22 cellular contexts compared by ENCODE assay signal in the genomic region with DNA sequence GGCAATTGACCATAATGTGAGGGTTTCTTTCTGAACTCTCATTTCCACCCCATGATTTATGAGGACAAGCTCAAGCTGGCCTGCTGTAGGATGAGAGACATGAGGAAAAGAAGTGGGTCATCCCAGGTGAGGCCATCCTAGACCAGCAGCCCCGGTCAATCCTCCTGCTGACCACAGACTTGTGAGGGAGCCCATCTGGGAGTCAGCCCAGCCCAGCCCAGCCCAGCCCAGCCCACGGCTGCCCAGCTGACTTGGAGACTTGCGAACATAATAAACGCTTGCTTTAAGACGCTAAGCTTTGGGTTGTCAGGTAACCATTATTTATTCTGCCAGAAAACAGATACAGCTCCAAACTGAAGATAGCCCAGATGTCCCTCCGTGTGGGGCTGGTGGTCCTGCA.
"Had no signal": no experiment of that assay in that cellular context is flagged by ENCODE, and none has a peak within 500 bp of the region (broad histone marks: within the 10 kb centered on the region; RNA-seq: fewer than 3 reads in every experiment).

No MANE protein-coding gene starts in this region.

- H3K4me2 ChIP-seq: KMS-11 had no signal

- DNase-seq: activated CD4-positive, alpha-beta memory T cell treated with anti-CD3 and anti-CD28 coated beads, Interleukin-2, amount 10 ng/mL, durations not matched to agents 7 days and 5 days; activated CD4-positive, alpha-beta T cell treated with anti-CD3 and anti-CD28 coated beads for 36 hours; activated CD4-positive, alpha-beta T cell treated with anti-CD3 and anti-CD28 coated beads, Interleukin-2, amount 50 U/mL, for 1 hour; activated gamma-delta T cell treated with Interleukin-2 at 50 U/mL for 16 hours; activated naive CD4-positive, alpha-beta T cell treated with anti-CD3 and anti-CD28 coated beads, Interleukin-2, amount 10 ng/mL, durations not matched to agents 7 days and 5 days; activated naive CD8-positive, alpha-beta T cell treated with anti-CD3 and anti-CD28 coated beads for 36 hours; activated T-cell treated with anti-CD3 and anti-CD28 coated beads for 4 hours; activated T-cell treated with anti-CD3 and anti-CD28 coated beads, Interleukin-2, amount 50 U/mL, for 72 hours; NCI-H1092; NCI-H1417 treated with DMSO at 0.1 percent for 48 hours; NCI-H1694; NCI-H2029; NCI-H526 treated with DMSO at 0.1 percent for 48 hours; NCI-H82; T-cell; T-helper 2 cell; T1000 had no signal

- H3K36me3 Mint-ChIP-seq: activated naive CD4-positive, alpha-beta T cell treated with anti-CD3 and anti-CD28 coated beads, Interleukin-2, amount 10 ng/mL, durations not matched to agents 7 days and 5 days; activated naive CD8-positive, alpha-beta T cell treated with anti-CD3 and anti-CD28 coated beads for 36 hours; IgD-negative memory B cell; T-cell had no signal

- H3K4me1 Mint-ChIP-seq: activated CD4-positive, alpha-beta memory T cell treated with anti-CD3 and anti-CD28 coated beads, Interleukin-2, amount 10 ng/mL, durations not matched to agents 7 days and 5 days; activated CD4-positive, alpha-beta T cell treated with anti-CD3 and anti-CD28 coated beads for 36 hours; activated naive CD4-positive, alpha-beta T cell treated with anti-CD3 and anti-CD28 coated beads, Interleukin-2, amount 10 ng/mL, durations not matched to agents 7 days and 5 days; activated naive CD8-positive, alpha-beta T cell treated with anti-CD3 and anti-CD28 coated beads for 36 hours; IgD-negative memory B cell; T-cell had no signal

- H3K4me3 Mint-ChIP-seq: activated CD4-positive, alpha-beta memory T cell treated with anti-CD3 and anti-CD28 coated beads, Interleukin-2, amount 10 ng/mL, durations not matched to agents 7 days and 5 days; activated CD4-positive, alpha-beta T cell treated with anti-CD3 and anti-CD28 coated beads for 36 hours; activated naive CD4-positive, alpha-beta T cell treated with anti-CD3 and anti-CD28 coated beads, Interleukin-2, amount 10 ng/mL, durations not matched to agents 7 days and 5 days; activated naive CD8-positive, alpha-beta T cell treated with anti-CD3 and anti-CD28 coated beads for 36 hours; activated T-cell treated with anti-CD3 and anti-CD28 coated beads, Interleukin-2, amount 50 U/mL, for 72 hours; IgD-negative memory B cell; T-cell had no signal

- H3K4me3 ChIP-seq: SK-N-MC had no signal

- H3K9ac ChIP-seq: KMS-11 had no signal

- H3K27ac Mint-ChIP-seq: activated CD4-positive, alpha-beta memory T cell treated with anti-CD3 and anti-CD28 coated beads, Interleukin-2, amount 10 ng/mL, durations not matched to agents 7 days and 5 days; activated CD4-positive, alpha-beta T cell treated with anti-CD3 and anti-CD28 coated beads for 36 hours; activated naive CD4-positive, alpha-beta T cell treated with anti-CD3 and anti-CD28 coated beads, Interleukin-2, amount 10 ng/mL, durations not matched to agents 7 days and 5 days; activated naive CD8-positive, alpha-beta T cell treated with anti-CD3 and anti-CD28 coated beads for 36 hours; activated T-cell treated with anti-CD3 and anti-CD28 coated beads, Interleukin-2, amount 50 U/mL, for 72 hours; activated T-helper 2 cell treated with anti-CD3 and anti-CD28 coated beads, Interferon-gamma antibody, Interleukin-2, Interleukin-4, amounts not matched to agents 10 μg/mL and 5 μg/mL and 100 μg/mL, durations not matched to agents 14 hours and 24 hours and 36 hours; IgD-negative memory B cell; T-cell had no signal

- H3K9me3 Mint-ChIP-seq: activated CD4-positive, alpha-beta memory T cell treated with anti-CD3 and anti-CD28 coated beads, Interleukin-2, amount 10 ng/mL, durations not matched to agents 7 days and 5 days; activated naive CD4-positive, alpha-beta T cell treated with anti-CD3 and anti-CD28 coated beads, Interleukin-2, amount 10 ng/mL, durations not matched to agents 7 days and 5 days; activated naive CD8-positive, alpha-beta T cell treated with anti-CD3 and anti-CD28 coated beads for 36 hours; activated T-cell treated with anti-CD3 and anti-CD28 coated beads, Interleukin-2, amount 50 U/mL, for 72 hours; activated T-helper 2 cell treated with anti-CD3 and anti-CD28 coated beads, Interferon-gamma antibody, Interleukin-2, Interleukin-4, amounts not matched to agents 10 μg/mL and 5 μg/mL and 100 μg/mL, durations not matched to agents 14 hours and 24 hours and 36 hours; IgD-negative memory B cell; T-cell had no signal

- H3K27ac ChIP-seq: KMS-11, SK-N-MC, VCaP had no signal

- H3K27me3 Mint-ChIP-seq: activated CD4-positive, alpha-beta memory T cell treated with anti-CD3 and anti-CD28 coated beads, Interleukin-2, amount 10 ng/mL, durations not matched to agents 7 days and 5 days had no signal

- ATAC-seq: activated CD4-positive, alpha-beta T cell treated with anti-CD3 and anti-CD28 coated beads for 36 hours; activated T-cell treated with anti-CD3 and anti-CD28 coated beads, Interleukin-2, amount 50 U/mL, for 72 hours; T-cell had no signal
